In genomic region chr3:9422712-9423424, GRCh38 we compare ENCODE assay signal across 1 cellular context.
TF ChIP-seq lines count a peak whose summit lies in the region.

No MANE protein-coding gene starts in this region.

TF ChIP-seq in HepG2, 621 proteins besides CTCF, POLR2A, EP300 and RAD21 (continued from another document and continues in another):
- no peak for TF ChIP-seq ZSCAN22 (CRISPR knock-in tag; IDR thresholded peaks at IDR 0.05)
- TF ChIP-seq ZNF761 (CRISPR knock-in tag; conservative IDR thresholded peaks at IDR 0.05) = no peak
- TF ChIP-seq CHD4 (IDR thresholded peaks at IDR 0.05; ENCODE audit: borderline replicate concordance, low read length) = peak; percentile 86; the same call in 1 of the 2 replicates
- peak; percentile 95 for TF ChIP-seq ELF3 (CRISPR knock-in tag; IDR thresholded peaks at IDR 0.05)
- no peak for TF ChIP-seq MXD1 (CRISPR knock-in tag; IDR thresholded peaks at IDR 0.05)
- TF ChIP-seq MLX (CRISPR knock-in tag; IDR thresholded peaks at IDR 0.05) = no peak
- TF ChIP-seq ZBTB4 (CRISPR knock-in tag; IDR thresholded peaks at IDR 0.05; ENCODE audit: borderline replicate concordance) = no peak
- TF ChIP-seq SOX13 (IDR thresholded peaks at IDR 0.05) = peak; percentile 88
- peak in 1 of 2 experiments; percentile 98; a peak in 2 of 4 replicates for TF ChIP-seq SOX13 (CRISPR knock-in tag; conservative IDR thresholded peaks at IDR 0.05 in 1 of 2, IDR thresholded peaks at IDR 0.05 in 1 of 2)
- TF ChIP-seq PLSCR1 (CRISPR knock-in tag; IDR thresholded peaks at IDR 0.05; ENCODE audit: borderline replicate concordance) = no peak
- TF ChIP-seq ETV5 (CRISPR knock-in tag; IDR thresholded peaks at IDR 0.05; ENCODE audit: borderline replicate concordance) = peak; percentile 98
- TF ChIP-seq HNF1B (CRISPR knock-in tag; IDR thresholded peaks at IDR 0.05) = peak; percentile 71; the same call in 1 of the 2 replicates
- TF ChIP-seq ZNF597 (CRISPR knock-in tag; IDR thresholded peaks at IDR 0.05) = no peak
- TF ChIP-seq ZC3H13 (CRISPR knock-in tag; IDR thresholded peaks at IDR 0.05) = no peak
- TF ChIP-seq PRDM15 (CRISPR knock-in tag; IDR thresholded peaks at IDR 0.05) = no peak
- TF ChIP-seq TBL1XR1 (IDR thresholded peaks at IDR 0.05; ENCODE audit: borderline replicate concordance, low read length, partially characterized antibody) = peak; percentile 12
- TF ChIP-seq SMAD3 (CRISPR knock-in tag; IDR thresholded peaks at IDR 0.05) = peak; percentile 78; the same call in 1 of the 2 replicates
- TF ChIP-seq ZNF574 (CRISPR knock-in tag; IDR thresholded peaks at IDR 0.05) = peak; percentile 79
- TF ChIP-seq ARID5B (CRISPR knock-in tag; IDR thresholded peaks at IDR 0.05) = peak; percentile 97
- peak; percentile 55; the same call in 1 of the 2 replicates for TF ChIP-seq ZZZ3 (CRISPR knock-in tag; IDR thresholded peaks at IDR 0.05; ENCODE audit: borderline replicate concordance)
- no peak for TF ChIP-seq PTBP1 (IDR thresholded peaks at IDR 0.05; ENCODE audit: low read depth, low read length, poor library complexity, severe bottlenecking)
- 0 out of 2 replicates have a peak, but pooled peaks have one; percentile 77 for TF ChIP-seq ZNF343 (CRISPR knock-in tag; IDR thresholded peaks at IDR 0.05)
- no peak for TF ChIP-seq ZNF382 (CRISPR knock-in tag; IDR thresholded peaks at IDR 0.05; ENCODE audit: borderline replicate concordance)
- no peak for TF ChIP-seq GPN1 (CRISPR knock-in tag; IDR thresholded peaks at IDR 0.05; ENCODE audit: borderline replicate concordance)
- TF ChIP-seq ZFP36 (IDR thresholded peaks at IDR 0.05; ENCODE audit: borderline replicate concordance, low read depth, low read length, partially characterized antibody) = no peak
- TF ChIP-seq ZNF260 (CRISPR knock-in tag; IDR thresholded peaks at IDR 0.05; ENCODE audit: borderline replicate concordance, low read depth) = no peak
- TF ChIP-seq MTA3 (CRISPR knock-in tag; IDR thresholded peaks at IDR 0.05) = no peak
- peak; percentile 72 for TF ChIP-seq POGZ (CRISPR knock-in tag; IDR thresholded peaks at IDR 0.05)
- TF ChIP-seq HES4 (CRISPR knock-in tag; IDR thresholded peaks at IDR 0.05; ENCODE audit: borderline replicate concordance) = no peak
- no peak for TF ChIP-seq SMYD3 (CRISPR knock-in tag; IDR thresholded peaks at IDR 0.05)
- TF ChIP-seq MBD4 (IDR thresholded peaks at IDR 0.05; ENCODE audit: borderline replicate concordance, low read length) = peak; percentile 88
- TF ChIP-seq ZNF232 (CRISPR knock-in tag; IDR thresholded peaks at IDR 0.05; ENCODE audit: borderline replicate concordance) = no peak
- peak; percentile 56; the same call in 1 of the 2 replicates for TF ChIP-seq ZNF431 (CRISPR knock-in tag; IDR thresholded peaks at IDR 0.05; ENCODE audit: borderline replicate concordance, low read depth)
- no peak for TF ChIP-seq ZNF446 (CRISPR knock-in tag; IDR thresholded peaks at IDR 0.05)
- TF ChIP-seq ZNF607 (CRISPR knock-in tag; IDR thresholded peaks at IDR 0.05; ENCODE audit: borderline replicate concordance) = peak; percentile 26; the same call in 1 of the 2 replicates
- TF ChIP-seq CSRNP2 (CRISPR knock-in tag; conservative IDR thresholded peaks at IDR 0.05; ENCODE audit: low read depth) = no peak
- no peak for TF ChIP-seq BORCS8-MEF2B (CRISPR knock-in tag; IDR thresholded peaks at IDR 0.05)
- TF ChIP-seq RCOR2 (CRISPR knock-in tag; IDR thresholded peaks at IDR 0.05) = peak; percentile 79
